Comparison of ENCODE assay signal across 15 cellular contexts in genomic region chr19:53086949-53087348, GRCh38. TPM values are rescaled to one million over a fixed set of nuclear protein-coding genes. Genes with fewer than 3 reads are reported as not detected.
DNase-seq lines count a peak whose midpoint lies in the region; ATAC-seq and TF ChIP-seq lines count a peak whose summit lies in the region.
"Had no signal": no experiment of that assay in that cellular context is flagged by ENCODE, and none has a peak within 500 bp of the region (broad histone marks: within the 10 kb centered on the region; RNA-seq: fewer than 3 reads in every experiment).

No MANE protein-coding gene starts in this region.

- peak; percentile 26 for DNase-seq in adipocyte (ENCODE audit: low read depth)
- DNase-seq in left lobe of liver (ENCODE audit: low spot score) = peak; percentile 55
- no peak for DNase-seq in stomach
- no peak for DNase-seq in NCI-H2196 (lab: John Stamatoyannopoulos, UW; ENCODE audit: unreplicated experiment)
- DNase-seq in mesenchymal stem cell = no peak
- DNase-seq: activated CD4-positive, alpha-beta T cell treated with anti-CD3 and anti-CD28 coated beads, Interleukin-2, amount 10 ng/mL, durations not matched to agents 7 days and 5 days; activated effector memory CD4-positive, alpha-beta T cell treated with Interleukin-2 at 50 U/mL for 16 hours; CD4-positive, CD25-positive, alpha-beta regulatory T cell; NCI-H1105 treated with DMSO at 0.1 percent for 48 hours; SJCRH30 had no signal

- no peak overlapping the region for H3K4me3 ChIP-seq in adipocyte (ENCODE audit: low read length)
- H3K4me3 ChIP-seq in stomach = no peak overlapping the region
- H3K4me3 ChIP-seq in mesenchymal stem cell (ENCODE audit: insufficient read depth in 1 of 2, low read depth in 1 of 2, low read length in 2 of 2) = no peak overlapping the region
- H3K4me3 ChIP-seq: SJCRH30 had no signal

- no peak overlapping the region for H2BK120ac ChIP-seq in mesenchymal stem cell (ENCODE audit: low read depth, low read length)

- no peak overlapping the region for H3K4ac ChIP-seq in mesenchymal stem cell (ENCODE audit: low read depth in 1 of 2, low read length in 2 of 2)

- TF ChIP-seq POLR2A in stomach (IDR thresholded peaks at IDR 0.05) = no peak

- 53 to 77% (median 71%) methylated on average over 5 of the region's 5 CpGs for WGBS in stomach, 5 donors
- WGBS in mesenchymal stem cell = 84% methylated on average over 2 of the region's 5 CpGs

- H3K18ac ChIP-seq in mesenchymal stem cell (ENCODE audit: low read depth in 1 of 2, low read length in 2 of 2) = no peak overlapping the region

- H3K36me3 ChIP-seq in adipocyte (ENCODE audit: control insufficient read depth, insufficient read depth, low read length, severe bottlenecking) = peaks cover 91% of the 10 kb centered on the region
- peaks cover 43 to 100% (median 97%) of the 10 kb centered on the region in 4 donors for H3K36me3 ChIP-seq in stomach
- H3K36me3 ChIP-seq in mesenchymal stem cell (ENCODE audit: control insufficient read depth in 1 of 2, insufficient read depth in 2 of 2, low read depth in 1 of 2, low read length in 2 of 2) = peaks cover 73 to 98% of the 10 kb centered on the region in 2 experiments

- H3K27ac ChIP-seq in stomach = peak overlapping the region in 4 of 5 donors; percentile 3 to 62 (median 40)
- no peak overlapping the region for H3K27ac ChIP-seq in mesenchymal stem cell (ENCODE audit: low read length, poor library complexity, severe bottlenecking)
- H3K27ac ChIP-seq: SJCRH30 had no signal

- H4K91ac ChIP-seq in mesenchymal stem cell (ENCODE audit: low read length) = no peak overlapping the region

- no peak for TF ChIP-seq CTCF in stomach (IDR thresholded peaks at IDR 0.05)

- H3K4me1 ChIP-seq in adipocyte (ENCODE audit: control insufficient read depth, insufficient read depth, low read length) (no peaks in the 10 kb centered on the region), stomach (no peaks in the 10 kb centered on the region), mesenchymal stem cell (ENCODE audit: control insufficient read depth, insufficient read depth, low read depth, low read length) (no peaks in the 10 kb centered on the region)
- H3K4me1 ChIP-seq: SJCRH30 had no signal

- H3K14ac ChIP-seq in mesenchymal stem cell (ENCODE audit: low read length in 2 of 2) = no peak overlapping the region

- ATAC-seq in esophagus mucosa (peak; percentile 60), left lobe of liver (peak; percentile 73), GM18861 (IDR thresholded peaks at IDR 0.05; ENCODE audit: unreplicated experiment) (no peak)
- no peak for ATAC-seq in activated CD4-positive, CD25-positive, alpha-beta regulatory T cell treated with anti-CD3 and anti-CD28 coated beads, Interleukin-2, amount 50 U/mL, for 24 hours

- intact Hi-C loops in stomach (cut with DNase I; ENCODE audit: low total_unique reads) = no loop called here

- no peak for TF ChIP-seq EP300 in stomach (IDR thresholded peaks at IDR 0.05)

- H3K79me1 ChIP-seq in mesenchymal stem cell (replicated peaks; ENCODE audit: low read length, poor library complexity, severe bottlenecking) = peaks cover 36% of the 10 kb centered on the region

- H3K9ac ChIP-seq in adipocyte (ENCODE audit: low read length) (no peak overlapping the region), mesenchymal stem cell (ENCODE audit: low read length) (no peak overlapping the region)

- H3K9me3 ChIP-seq in adipocyte (ENCODE audit: control insufficient read depth, low read length) = no peaks in the 10 kb centered on the region
- H3K9me3 ChIP-seq in stomach = peaks cover 0 to 7% (median 4%) of the 10 kb centered on the region in 4 donors
- peaks cover 46% of the 10 kb centered on the region for H3K9me3 ChIP-seq in mesenchymal stem cell (ENCODE audit: control insufficient read depth, low read length)
- H3K9me3 ChIP-seq: SJCRH30 had no signal

- H2AFZ ChIP-seq in mesenchymal stem cell (ENCODE audit: low read depth, low read length) = no peak overlapping the region

- no peak overlapping the region for H2BK15ac ChIP-seq in mesenchymal stem cell (ENCODE audit: low read depth, poor library complexity, severe bottlenecking)

- H2BK5ac ChIP-seq in mesenchymal stem cell (ENCODE audit: low read depth, low read length, poor library complexity, severe bottlenecking) = no peak overlapping the region

- no peak overlapping the region for H4K8ac ChIP-seq in mesenchymal stem cell (ENCODE audit: low read length)

- no peak overlapping the region for H3K23ac ChIP-seq in mesenchymal stem cell (ENCODE audit: low read length in 2 of 2)

- no peak overlapping the region for H2BK12ac ChIP-seq in mesenchymal stem cell (ENCODE audit: low read length in 2 of 2)

- H3K27me3 ChIP-seq in adipocyte (replicated peaks; ENCODE audit: control insufficient read depth, insufficient read depth, low read length) (no peaks in the 10 kb centered on the region), stomach (no peaks in the 10 kb centered on the region), mesenchymal stem cell (ENCODE audit: control insufficient read depth in 1 of 2, insufficient read depth in 1 of 2, low read length in 2 of 2) (no peaks in the 10 kb centered on the region)
- H3K27me3 ChIP-seq: SJCRH30 had no signal

- H3K4me2 ChIP-seq in mesenchymal stem cell (ENCODE audit: low read length, poor library complexity, severe bottlenecking) = no peak overlapping the region

- no peak overlapping the region for H2AK5ac ChIP-seq in mesenchymal stem cell (ENCODE audit: low read length, severe bottlenecking)

RNA-seq across cellular contexts. Expression of gene ZNF160, which starts 16.3 kb away (rescaled TPM):
- total RNA-seq in esophagus mucosa (9.2 TPM), left lobe of liver (8.8 TPM), stomach (10 to 100 TPM; 28.1 to 96.0 (median 56.7) TPM)
- 10 to 100 TPM in 1 of 3 donors, 1 to 10 TPM in 2; 7.3 to 13.5 (median 9.2) TPM for polyA plus RNA-seq in stomach
- polyA plus RNA-seq in mesenchymal stem cell (2013, experiment 1 of 2) = 15.7 TPM
- polyA plus RNA-seq in mesenchymal stem cell (2013, experiment 2 of 2) = 14.0 TPM

RNA-seq across cellular contexts. Expression of gene ERVV-2, which starts 42.4 kb away (rescaled TPM):
- total RNA-seq in esophagus mucosa (not detected), left lobe of liver (not detected), stomach (not detected)
- not detected for polyA plus RNA-seq in stomach
- not detected for polyA plus RNA-seq in mesenchymal stem cell (2013, experiment 1 of 2)
- not detected for polyA plus RNA-seq in mesenchymal stem cell (2013, experiment 2 of 2)
- total RNA-seq: activated CD4-positive, alpha-beta T cell treated with anti-CD3 and anti-CD28 coated beads, Interleukin-2, amount 10 ng/mL, durations not matched to agents 7 days and 5 days; CD4-positive, CD25-positive, alpha-beta regulatory T cell; dermis microvascular lymphatic vessel endothelial cell; HT-29; SJCRH30 had no signal
- polyA plus RNA-seq: CD4-positive, CD25-positive, alpha-beta regulatory T cell had no signal

RNA-seq across cellular contexts. Expression of gene ZNF415, which starts 45.8 kb away (rescaled TPM):
- total RNA-seq in esophagus mucosa (0.28 TPM), left lobe of liver (0.83 TPM), stomach (100 to 1,000 TPM in 1 of 5 donors, 10 to 100 TPM in 2, 1 to 10 TPM in 1, under 1 TPM in 1; 0.29 to 281 (median 15.2) TPM)
- 10 to 100 TPM in 1 of 3 donors, 1 to 10 TPM in 2; 5.5 to 11.2 (median 6.5) TPM for polyA plus RNA-seq in stomach
- 5.1 TPM for polyA plus RNA-seq in mesenchymal stem cell (2013, experiment 1 of 2)
- 5.3 TPM for polyA plus RNA-seq in mesenchymal stem cell (2013, experiment 2 of 2)
- total RNA-seq: HT-29 had no signal

Comparison
In these comparisons a context has a peak if more than half of its experiments do, and no peak if none do; other contexts are left out.
1. DNase-seq: peak in adipocyte (single experiment) and left lobe of liver (single experiment); none in stomach (single experiment), NCI-H2196 (single experiment) and mesenchymal stem cell (single experiment).
2. ATAC-seq: peak in esophagus mucosa (single experiment) and left lobe of liver (single experiment); none in activated CD4-positive, CD25-positive, alpha-beta regulatory T cell treated with anti-CD3 and anti-CD28 coated beads, Interleukin-2, amount 50 U/mL, for 24 hours (0 of 2) and GM18861 (single experiment).